In the genomic region with DNA sequence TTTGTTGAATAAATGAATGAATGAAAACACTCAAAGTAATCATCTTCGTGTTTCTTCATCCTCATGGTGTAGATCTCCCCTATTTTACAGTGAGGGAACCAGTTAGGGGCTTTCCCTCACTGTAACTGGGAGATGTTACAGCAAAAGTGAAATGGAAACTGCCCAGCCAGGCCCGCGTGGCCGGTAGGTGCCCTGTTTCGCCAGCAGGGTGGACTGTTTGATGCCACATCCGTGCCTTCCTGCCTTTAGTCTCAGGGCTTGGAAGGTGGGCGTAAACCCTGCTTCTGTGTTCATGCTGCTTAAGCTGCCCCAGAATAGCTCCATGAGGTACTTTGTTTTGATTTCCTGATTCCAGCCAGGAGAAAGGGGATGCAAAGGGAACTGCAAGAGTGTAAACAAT, we compare ENCODE assay signal across 1 cellular context.
TF ChIP-seq lines count a peak whose summit lies in the region.

No MANE protein-coding gene starts in this region.

TF ChIP-seq in A549, 52 proteins besides CTCF, POLR2A, EP300 and RAD21 (continued from another document):
- TF ChIP-seq, protein P1, sequence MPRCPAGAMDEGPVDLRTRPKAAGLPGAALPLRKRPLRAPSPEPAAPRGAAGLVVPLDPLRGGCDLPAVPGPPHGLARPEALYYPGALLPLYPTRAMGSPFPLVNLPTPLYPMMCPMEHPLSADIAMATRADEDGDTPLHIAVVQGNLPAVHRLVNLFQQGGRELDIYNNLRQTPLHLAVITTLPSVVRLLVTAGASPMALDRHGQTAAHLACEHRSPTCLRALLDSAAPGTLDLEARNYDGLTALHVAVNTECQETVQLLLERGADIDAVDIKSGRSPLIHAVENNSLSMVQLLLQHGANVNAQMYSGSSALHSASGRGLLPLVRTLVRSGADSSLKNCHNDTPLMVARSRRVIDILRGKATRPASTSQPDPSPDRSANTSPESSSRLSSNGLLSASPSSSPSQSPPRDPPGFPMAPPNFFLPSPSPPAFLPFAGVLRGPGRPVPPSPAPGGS (IDR thresholded peaks at IDR 0.05): no peak
- no peak for TF ChIP-seq JUN (IDR thresholded peaks at IDR 0.05)
